24 cellular contexts compared by ENCODE assay signal in the genomic region with DNA sequence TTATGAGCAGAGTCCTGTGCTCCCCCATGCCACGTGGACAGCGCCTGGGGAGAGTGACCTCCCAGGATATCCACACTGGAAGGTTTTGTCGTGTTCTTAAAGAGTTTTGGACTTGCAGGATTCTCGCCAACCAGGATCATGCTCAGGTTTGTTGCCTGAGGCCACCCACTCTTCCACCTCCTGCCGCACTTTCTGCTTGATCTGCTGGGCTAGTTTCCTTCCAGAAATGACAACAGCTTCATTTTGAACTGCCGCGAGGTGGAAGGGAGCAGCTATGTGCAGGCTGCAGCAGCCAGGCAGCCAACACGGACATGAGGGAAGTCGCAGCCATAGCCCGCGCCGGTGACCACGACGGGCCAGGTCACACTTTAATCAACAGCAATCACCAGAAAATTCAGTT.
"Had no signal": no experiment of that assay in that cellular context is flagged by ENCODE, and none has a peak within 500 bp of the region (broad histone marks: within the 10 kb centered on the region; RNA-seq: fewer than 3 reads in every experiment).

No MANE protein-coding gene starts in this region.

- DNase-seq: dermis blood vessel endothelial cell; effector memory CD4-positive, alpha-beta T cell; foreskin keratinocyte; heart left ventricle; kidney glomerular epithelial cell; left colon; left ventricle myocardium inferior; lower lobe of right lung; mucosa of descending colon; naive thymus-derived CD4-positive, alpha-beta T cell; stimulated activated CD4-positive, alpha-beta T cell treated with anti-CD3 and anti-CD28 coated beads, Interleukin-15, amount 100 ng/mL, for 24 hours; stimulated activated CD4-positive, alpha-beta T cell treated with anti-CD3 and anti-CD28 coated beads, Interleukin-2, amount 100 ng/mL, for 48 hours; stimulated activated naive CD4-positive, alpha-beta T cell treated with Interleukin-2 at 50 U/mL for 16 hours; stomach; thyroid gland had no signal

- H3K4me1 ChIP-seq: esophagus muscularis mucosa, gastroesophageal sphincter, heart left ventricle, left ventricle myocardium inferior, lower lobe of right lung, parathyroid adenoma, thyroid gland had no signal

- H3K9ac ChIP-seq: neural progenitor cell, parathyroid adenoma had no signal

- H3K4me2 ChIP-seq: hepatocyte, neural progenitor cell had no signal

- ATAC-seq: foreskin keratinocyte; gastroesophageal sphincter; heart left ventricle; left colon; lower lobe of right lung; mucosa of descending colon; naive thymus-derived CD4-positive, alpha-beta T cell; sciatic nerve had no signal

- H3K79me2 ChIP-seq: hepatocyte, parathyroid adenoma had no signal

- H3K36me3 ChIP-seq: esophagus muscularis mucosa, gastroesophageal sphincter, heart left ventricle, left ventricle myocardium inferior, lower lobe of right lung, neural progenitor cell, stomach, thyroid gland had no signal

- H3K4me3 ChIP-seq: coronary artery, esophagus muscularis mucosa, gastroesophageal sphincter, heart left ventricle, hepatocyte, left ventricle myocardium inferior, lower lobe of right lung, mucosa of descending colon, neural progenitor cell, skin epidermis, stomach, thyroid gland had no signal

- H3K27ac ChIP-seq: coronary artery, esophagus muscularis mucosa, foreskin keratinocyte, gastroesophageal sphincter, heart left ventricle, hepatocyte, left ventricle myocardium inferior, lower lobe of right lung, neural progenitor cell, parathyroid adenoma, skin epidermis, stomach, thyroid gland had no signal

- H3K27me3 ChIP-seq: esophagus muscularis mucosa, foreskin keratinocyte, gastroesophageal sphincter, heart left ventricle, hepatocyte, neural progenitor cell, thyroid gland had no signal

- FAIRE-seq: endothelial cell of umbilical vein had no signal

- H2AFZ ChIP-seq: hepatocyte, neural progenitor cell, parathyroid adenoma had no signal

- H3K9me3 ChIP-seq: esophagus muscularis mucosa, gastroesophageal sphincter, left ventricle myocardium inferior, lower lobe of right lung, mucosa of descending colon, stomach, thyroid gland had no signal
